In genomic region chr2:134782792-134783191, GRCh38 we compare ENCODE assay signal across 8 cellular contexts. TPM values are rescaled to one million over a fixed set of nuclear protein-coding genes. Genes with fewer than 3 reads are reported as not detected.
DNase-seq lines count a peak whose midpoint lies in the region; ATAC-seq and TF ChIP-seq lines count a peak whose summit lies in the region.

No MANE protein-coding gene starts in this region.

- H3K27ac ChIP-seq in H9 (ENCODE audit: insufficient read length, low read depth, low read length) = no peak overlapping the region
- no peak overlapping the region for H3K27ac ChIP-seq in gastrocnemius medialis
- H3K27ac ChIP-seq in transverse colon = no peak overlapping the region

- no peak overlapping the region for H2BK20ac ChIP-seq in H9 (ENCODE audit: low read depth, low read length, poor library complexity, severe bottlenecking)

- H3K23ac ChIP-seq in H9 (ENCODE audit: insufficient read length, low read depth, low read length) = no peak overlapping the region

- ATAC-seq in esophagus mucosa = peak; percentile 44
- no peak for ATAC-seq in gastrocnemius medialis
- ATAC-seq in T-cell (replicated peaks in 1 of 4) = no peak

- POLR2A ChIA-PET in T-cell (lab: Charles Lee) = no interaction called here

- CTCF ChIA-PET in T-cell (lab: Charles Lee) = interaction anchor here in 1 of 2 donors (1.0 kb wide), 1 partner anchor 18 kb away, joined by 3 read pairs; no protein-coding TSS in a partner anchor

- no peaks in the 10 kb centered on the region for H3K79me1 ChIP-seq in H9 (ENCODE audit: insufficient read depth, low read depth, low read length, poor library complexity, severe bottlenecking)

- no peak overlapping the region for H2BK120ac ChIP-seq in H9 (ENCODE audit: low read depth, low read length, poor library complexity, severe bottlenecking)

- H3K4me3 ChIP-seq in gastrocnemius medialis (no peak overlapping the region), transverse colon (no peak overlapping the region)

- no peaks in the 10 kb centered on the region for H3K23me2 ChIP-seq in H9 (ENCODE audit: insufficient read length, low read depth, low read length, poor library complexity, severe bottlenecking)

- DNase-seq in ELR (ENCODE audit: low read depth) = peak; percentile 61
- no peak for DNase-seq in H9
- DNase-seq in NCI-H226 = peak; percentile 37
- DNase-seq in gastrocnemius medialis = no peak
- no peak for DNase-seq in T-cell
- no peak for DNase-seq in NCI-H2029 treated with DMSO at 0.1 percent for 48 hours (lab: John Stamatoyannopoulos, UW)
- no peak for DNase-seq in transverse colon

- no peak overlapping the region for H3K18ac ChIP-seq in H9 (ENCODE audit: insufficient read length, low read depth, low read length)

- no peak overlapping the region for H2BK5ac ChIP-seq in H9 (ENCODE audit: insufficient read length, low read length)

- H3K4me1 Mint-ChIP-seq in H9 (no peaks in the 10 kb centered on the region), T-cell (peaks cover 6 to 12% (median 7%) of the 10 kb centered on the region in 3 donors)

- no CpG with 5 or more reads among the region's 3 CpGs for WGBS in H9 (ENCODE audit: extremely low coverage, insufficient read length, low lambda C conversion rate)
- 25 to 76% methylated on average over 2 to 3 of the region's 3 CpGs for WGBS in transverse colon (ENCODE audit: low coverage in 1 of 2), 2 donors

- H3K27me3 ChIP-seq in H9 (ENCODE audit: insufficient read depth, low read length) (no peaks in the 10 kb centered on the region), gastrocnemius medialis (no peaks in the 10 kb centered on the region), transverse colon (no peaks in the 10 kb centered on the region)

- no peak overlapping the region for H3K4me3 Mint-ChIP-seq in H9
- no peak overlapping the region for H3K4me3 Mint-ChIP-seq in T-cell

- intact Hi-C loops in gastrocnemius medialis (cut with DNase I; ENCODE audit: low total_unique reads) (no loop called here), transverse colon (cut with DNase I; ENCODE audit: low total_unique reads) (no loop called here)

- H3K4me1 ChIP-seq in H9 (ENCODE audit: insufficient read depth, low read length) (no peaks in the 10 kb centered on the region), gastrocnemius medialis (no peaks in the 10 kb centered on the region), transverse colon (no peaks in the 10 kb centered on the region)

- no peaks in the 10 kb centered on the region for H3K9me3 ChIP-seq in H9 (ENCODE audit: control insufficient read depth, low read depth, low read length)
- H3K9me3 ChIP-seq in gastrocnemius medialis = no peaks in the 10 kb centered on the region
- no peaks in the 10 kb centered on the region for H3K9me3 ChIP-seq in transverse colon

- TF ChIP-seq CTCF in H9 (conservative IDR thresholded peaks at IDR 0.05) (peak; percentile 66), gastrocnemius medialis (IDR thresholded peaks at IDR 0.05 in 4 of 5, conservative IDR thresholded peaks at IDR 0.05 in 1 of 5) (peak in 1 of 5 experiments; percentile 40), transverse colon (IDR thresholded peaks at IDR 0.05) (peak in 1 of 5 experiments; percentile 12)

- no peak overlapping the region for H2AK5ac ChIP-seq in H9 (ENCODE audit: insufficient read length, low read length)

- H3K36me3 ChIP-seq in gastrocnemius medialis (no peaks in the 10 kb centered on the region), transverse colon (no peaks in the 10 kb centered on the region)

- H3K56ac ChIP-seq in H9 (ENCODE audit: insufficient read length, low read depth, low read length) = no peak overlapping the region

- H3K36me3 Mint-ChIP-seq in H9 (ENCODE audit: insufficient read depth in 1 of 3, low read depth in 3 of 3) = no peaks in the 10 kb centered on the region
- no peaks in the 10 kb centered on the region for H3K36me3 Mint-ChIP-seq in T-cell

- H2BK15ac ChIP-seq in H9 (ENCODE audit: low read depth, low read length) = no peak overlapping the region

- H4K91ac ChIP-seq in H9 (ENCODE audit: insufficient read length, low read depth, low read length) = no peak overlapping the region

- no peak overlapping the region for H2BK12ac ChIP-seq in H9 (ENCODE audit: insufficient read length, low read depth, low read length)

- H3K27ac Mint-ChIP-seq in H9 (no peak overlapping the region), T-cell (no peak overlapping the region)

- H3K9me3 Mint-ChIP-seq in H9 (no peaks in the 10 kb centered on the region; a peak in 1 of 5 replicates), T-cell (no peaks in the 10 kb centered on the region)

- H3K27me3 Mint-ChIP-seq in H9 (ENCODE audit: low read depth) (peaks cover 2% of the 10 kb centered on the region), T-cell (peaks cover 3 to 4% of the 10 kb centered on the region in 2 donors)

- no peak for TF ChIP-seq EP300 in transverse colon (IDR thresholded peaks at IDR 0.05; ENCODE audit: low read depth)

- H3T11ph ChIP-seq in H9 (ENCODE audit: low read length) = no peak overlapping the region

- H3K9ac ChIP-seq in H9 (ENCODE audit: extremely low read depth, insufficient read length, low read length) = no peak overlapping the region

- TF ChIP-seq POLR2A in gastrocnemius medialis (IDR thresholded peaks at IDR 0.05) = no peak
- TF ChIP-seq POLR2A in transverse colon (IDR thresholded peaks at IDR 0.05) = no peak

- no peak overlapping the region for H3K4ac ChIP-seq in H9 (ENCODE audit: low read depth, low read length)

- no peaks in the 10 kb centered on the region for H3K79me2 ChIP-seq in H9 (ENCODE audit: insufficient read depth, low read length)

- H3K14ac ChIP-seq in H9 (ENCODE audit: insufficient read depth, low read length) = no peak overlapping the region

- H4K5ac ChIP-seq in H9 (ENCODE audit: insufficient read length, low read depth, low read length) = no peak overlapping the region

- no peak overlapping the region for H4K8ac ChIP-seq in H9 (replicated peaks; ENCODE audit: insufficient read length, low read depth, low read length)

- H2AFZ ChIP-seq in H9 (ENCODE audit: low read length) = no peak overlapping the region

- H3K4me2 ChIP-seq in H9 (ENCODE audit: insufficient read depth, insufficient read length, low read length) = no peak overlapping the region

- in situ Hi-C loops in gastrocnemius medialis (cut with MboI; ENCODE audit: low sequenced_read_pairs in 4 of 4) (no loop called here), transverse colon (cut with MboI; ENCODE audit: low pct_ligation_motif_present in 1 of 4, low pct_unique_long_range_greater_than_20kb in 1 of 4, low sequenced_read_pairs in 3 of 4) (no loop called here)

- no peaks in the 10 kb centered on the region for H4K20me1 ChIP-seq in H9 (ENCODE audit: control insufficient read depth, insufficient read depth, insufficient read length)

RNA-seq across cellular contexts. Expression of gene ACMSD, which starts 55.6 kb away (rescaled TPM):
- total RNA-seq in H9 (2021) (not detected in 2 replicates), esophagus mucosa (not detected), gastrocnemius medialis (under 1 TPM in 1 of 4 donors, not detected in 3; 0.29 TPM), T-cell (under 1 TPM in 1 of 5 donors, not detected in 4; 0.20 TPM), transverse colon (not detected)

Comparison
In these comparisons a context has a peak if more than half of its experiments do, and no peak if none do; other contexts are left out.
1. DNase-seq: peak in ELR (single experiment) and NCI-H226 (single experiment); none in H9 (single experiment), gastrocnemius medialis (0 of 2), T-cell (0 of 34), NCI-H2029 treated with DMSO at 0.1 percent for 48 hours (single experiment) and transverse colon (single experiment).